ENCODE assay signal across 27 cellular contexts in genomic region chr22:40542821-40543540, GRCh38.
DNase-seq lines count a peak whose midpoint lies in the region; ATAC-seq and TF ChIP-seq lines count a peak whose summit lies in the region.
"Had no signal": no experiment of that assay in that cellular context is flagged by ENCODE, and none has a peak within 500 bp of the region (broad histone marks: within the 10 kb centered on the region; RNA-seq: fewer than 3 reads in every experiment).

No MANE protein-coding gene starts in this region.

- peaks cover 4% of the 10 kb centered on the region; the same call in 1 of the 2 replicates for H3K36me3 ChIP-seq in RWPE2 (ENCODE audit: low read depth)
- H3K36me3 ChIP-seq: gastrocnemius medialis had no signal

- H3K27me3 ChIP-seq in CD4-positive, alpha-beta T cell (ENCODE audit: control insufficient read depth, insufficient read depth, low read length) = no peaks in the 10 kb centered on the region
- no peaks in the 10 kb centered on the region for H3K27me3 ChIP-seq in RWPE2 (ENCODE audit: insufficient read depth, poor library complexity, severe bottlenecking)
- H3K27me3 ChIP-seq: dorsolateral prefrontal cortex, gastrocnemius medialis, spleen had no signal

- CTCF ChIA-PET in CD4-positive, alpha-beta T cell (lab: Charles Lee) = interaction anchor here (1.0 kb wide), 1 partner anchor 42 kb away, joined by 3 read pairs; no protein-coding TSS in a partner anchor

- TF ChIP-seq CTCF in CD4-positive, alpha-beta T cell (IDR thresholded peaks at IDR 0.05) = no peak
- no peak for TF ChIP-seq CTCF in RWPE2 (IDR thresholded peaks at IDR 0.05; ENCODE audit: poor library complexity, severe bottlenecking)
- no peak for TF ChIP-seq CTCF in choroid plexus epithelial cell (conservative IDR thresholded peaks at IDR 0.05; ENCODE audit: low read depth, low read length)
- no peak for TF ChIP-seq CTCF in omental fat pad (IDR thresholded peaks at IDR 0.05)

- H3K27ac ChIP-seq in CD4-positive, alpha-beta T cell (ENCODE audit: low read depth, low read length) = no peak overlapping the region
- peak overlapping the region; percentile 85 for H3K27ac ChIP-seq in RWPE2 (ENCODE audit: poor library complexity, severe bottlenecking)
- H3K27ac ChIP-seq: C4-2B, dorsolateral prefrontal cortex, gastrocnemius medialis, RWPE1 had no signal

- H3K9me3 ChIP-seq in CD4-positive, alpha-beta T cell (ENCODE audit: control insufficient read depth, low read length) = no peaks in the 10 kb centered on the region
- no peaks in the 10 kb centered on the region for H3K9me3 ChIP-seq in RWPE2 (ENCODE audit: severe bottlenecking)
- H3K9me3 ChIP-seq: gastrocnemius medialis, spleen had no signal

- DNase-seq in CD4-positive, alpha-beta T cell = no peak
- DNase-seq in RWPE2 (ENCODE audit: low spot score) = no peak
- DNase-seq in choroid plexus epithelial cell (ENCODE audit: low read depth) = peak; percentile 28
- no peak for DNase-seq in omental fat pad (ENCODE audit: low spot score)
- no peak for DNase-seq in NCI-H82 treated with DMSO at 0.1 percent for 48 hours (lab: John Stamatoyannopoulos, UW; ENCODE audit: unreplicated experiment)
- DNase-seq in activated CD8-positive, alpha-beta memory T cell treated with anti-CD3 and anti-CD28 coated beads, Interleukin-2, amount 50 U/mL, for 48 hours = no peak
- DNase-seq in GOT3 (lab: John Stamatoyannopoulos, UW) = no peak
- DNase-seq: activated B cell treated with CpG ODN at 0.5 μM for 24 hours; activated CD4-positive, alpha-beta memory T cell treated with anti-CD3 and anti-CD28 coated beads for 36 hours; activated gamma-delta T cell treated with Interleukin-2 at 50 U/mL for 16 hours; amniotic stem cell; caudate nucleus; dorsolateral prefrontal cortex; EL; gastrocnemius medialis; hypothalamus; KG1; NCI-H1694; NCI-H526 treated with DMSO at 0.1 percent for 48 hours; spleen; stimulated activated CD4-positive, alpha-beta T cell treated with anti-CD3 and anti-CD28 coated beads, Interleukin-4, amount 100 ng/mL, for 1 hour; trophoblast cell had no signal

- intact Hi-C loops in CD4-positive, alpha-beta T cell (cut with DNase I, micrococcal nuclease) = loop anchor here in 1 of 2 experiments (10.0 kb wide), 1 partner anchor 52 kb away; no protein-coding TSS in a partner anchor

- H3K4me3 Mint-ChIP-seq in CD4-positive, alpha-beta T cell = no peak overlapping the region
- H3K4me3 Mint-ChIP-seq: activated B cell treated with CpG ODN at 0.5 μM for 24 hours; activated CD4-positive, alpha-beta memory T cell treated with anti-CD3 and anti-CD28 coated beads for 36 hours; stimulated activated naive CD8-positive, alpha-beta T cell treated with anti-CD3 and anti-CD28 coated beads, Interleukin-15, Interleukin-2, amounts not matched to agents 100 ng/mL and 50 ng/mL, for 24 hours had no signal

- H3K36me3 Mint-ChIP-seq in CD4-positive, alpha-beta T cell (ENCODE audit: low read depth) = peaks cover 25% of the 10 kb centered on the region

- POLR2A ChIA-PET in CD4-positive, alpha-beta T cell (lab: Charles Lee) = no interaction called here

- H3K27me3 Mint-ChIP-seq in CD4-positive, alpha-beta T cell = no peaks in the 10 kb centered on the region
- H3K27me3 Mint-ChIP-seq: activated B cell treated with CpG ODN at 0.5 μM for 24 hours; activated CD4-positive, alpha-beta memory T cell treated with anti-CD3 and anti-CD28 coated beads for 36 hours; stimulated activated naive CD8-positive, alpha-beta T cell treated with anti-CD3 and anti-CD28 coated beads, Interleukin-15, Interleukin-2, amounts not matched to agents 100 ng/mL and 50 ng/mL, for 24 hours had no signal

- peak overlapping the region; percentile 47 for H3K27ac Mint-ChIP-seq in CD4-positive, alpha-beta T cell
- H3K27ac Mint-ChIP-seq: activated B cell treated with CpG ODN at 0.5 μM for 24 hours; activated CD4-positive, alpha-beta memory T cell treated with anti-CD3 and anti-CD28 coated beads for 36 hours; stimulated activated naive CD8-positive, alpha-beta T cell treated with anti-CD3 and anti-CD28 coated beads, Interleukin-15, Interleukin-2, amounts not matched to agents 100 ng/mL and 50 ng/mL, for 24 hours had no signal

- H3K4me1 Mint-ChIP-seq in CD4-positive, alpha-beta T cell (ENCODE audit: low read depth) = peaks cover 42% of the 10 kb centered on the region

- H3K9me3 Mint-ChIP-seq in CD4-positive, alpha-beta T cell = no peaks in the 10 kb centered on the region
- H3K9me3 Mint-ChIP-seq: activated B cell treated with CpG ODN at 0.5 μM for 24 hours; activated CD4-positive, alpha-beta memory T cell treated with anti-CD3 and anti-CD28 coated beads for 36 hours; stimulated activated naive CD8-positive, alpha-beta T cell treated with anti-CD3 and anti-CD28 coated beads, Interleukin-15, Interleukin-2, amounts not matched to agents 100 ng/mL and 50 ng/mL, for 24 hours had no signal

- peaks cover 36% of the 10 kb centered on the region for H3K4me1 ChIP-seq in RWPE2 (ENCODE audit: insufficient read depth, poor library complexity, severe bottlenecking)

- no peak for ATAC-seq in CD4-positive, alpha-beta T cell (ENCODE audit: poor library complexity)
- ATAC-seq in RWPE2 (ENCODE audit: low read depth) (no peak), omental fat pad (ENCODE audit: low FRiP score) (peak; percentile 67), GM21529 (IDR thresholded peaks at IDR 0.05; ENCODE audit: unreplicated experiment) (no peak)
- ATAC-seq: gastrocnemius medialis, SK-N-SH treated with all-trans-retinoic acid at 6 μM for 48 hours had no signal

- H3K4me3 ChIP-seq in RWPE2 (ENCODE audit: severe bottlenecking) (no peak overlapping the region), choroid plexus epithelial cell (ENCODE audit: low read depth, low read length) (no peak overlapping the region)
- H3K4me3 ChIP-seq: dorsolateral prefrontal cortex, gastrocnemius medialis, spleen had no signal
